In genomic region chr1:41423511-41424191, GRCh38 we compare ENCODE assay signal across 12 cellular contexts.
DNase-seq lines count a peak whose midpoint lies in the region; ATAC-seq and TF ChIP-seq lines count a peak whose summit lies in the region.
"Had no signal": no experiment of that assay in that cellular context is flagged by ENCODE, and none has a peak within 500 bp of the region (broad histone marks: within the 10 kb centered on the region; RNA-seq: fewer than 3 reads in every experiment).

No MANE protein-coding gene starts in this region.

- peak in 1 of 3 donors; percentile 35 for TF ChIP-seq CTCF in breast epithelium (IDR thresholded peaks at IDR 0.05)
- TF ChIP-seq CTCF in MCF 10A (IDR thresholded peaks at IDR 0.05; ENCODE audit: unreplicated experiment), result no peak
- TF ChIP-seq CTCF in mammary epithelial cell (conservative IDR thresholded peaks at IDR 0.05 in 1 of 2, IDR thresholded peaks at IDR 0.05 in 1 of 2; ENCODE audit: extremely low read depth in 1 of 2, insufficient read depth in 1 of 2, low read depth in 1 of 2, low read length in 2 of 2), result peak in 1 of 2 donors; percentile 37
- TF ChIP-seq CTCF in left lung (IDR thresholded peaks at IDR 0.05), result no peak
- TF ChIP-seq CTCF in upper lobe of right lung (IDR thresholded peaks at IDR 0.05), result peak; percentile 18

- H3K9me3 ChIP-seq in breast epithelium, result no peaks in the 10 kb centered on the region
- no peaks in the 10 kb centered on the region for H3K9me3 ChIP-seq in mammary epithelial cell (replicated peaks; ENCODE audit: insufficient read depth, low read length)
- no peaks in the 10 kb centered on the region for H3K9me3 ChIP-seq in left lung
- H3K9me3 ChIP-seq in upper lobe of right lung, result no peaks in the 10 kb centered on the region

- BruUV-seq in MCF 10A (replicated peaks; lab: Mats Ljungman, UMichigan) (no TSS peak), mammary epithelial cell (replicated peaks; lab: Mats Ljungman, UMichigan) (no TSS peak)

- H3K36me3 ChIP-seq in breast epithelium (no peaks in the 10 kb centered on the region), mammary epithelial cell (ENCODE audit: insufficient read depth, low read length) (no peaks in the 10 kb centered on the region), left lung (no peaks in the 10 kb centered on the region), upper lobe of right lung (no peaks in the 10 kb centered on the region)

- WGBS in mammary epithelial cell (ENCODE audit: low coverage, missing lambda C conversion rate), result 31% methylated on average over 13 of the region's 38 CpGs

- H3K4me3 ChIP-seq in breast epithelium (peak overlapping the region; percentile 9 to 26 (median 14)), mammary epithelial cell (replicated peaks in 1 of 3; ENCODE audit: insufficient read depth in 1 of 3, low read depth in 2 of 3, low read length in 3 of 3) (no peak overlapping the region), left lung (no peak overlapping the region), upper lobe of right lung (no peak overlapping the region)

- TF ChIP-seq POLR2A in breast epithelium (IDR thresholded peaks at IDR 0.05), result no peak

- H3K9me3 Mint-ChIP-seq in MCF 10A (ENCODE audit: unreplicated experiment), result no peaks in the 10 kb centered on the region
- H3K9me3 Mint-ChIP-seq: memory B cell had no signal

- H3K4me1 Mint-ChIP-seq in MCF 10A (ENCODE audit: insufficient read depth, unreplicated experiment), result peaks cover 10% of the 10 kb centered on the region
- H3K4me1 Mint-ChIP-seq: activated CD4-positive, alpha-beta T cell treated with anti-CD3 and anti-CD28 coated beads for 36 hours; memory B cell had no signal

- no peaks in the 10 kb centered on the region for H3K27me3 Mint-ChIP-seq in MCF 10A (ENCODE audit: insufficient read depth, unreplicated experiment)

- no peak overlapping the region for H3K4me3 Mint-ChIP-seq in MCF 10A (ENCODE audit: unreplicated experiment)
- H3K4me3 Mint-ChIP-seq: activated CD4-positive, alpha-beta T cell treated with anti-CD3 and anti-CD28 coated beads for 36 hours; memory B cell had no signal

- no peaks in the 10 kb centered on the region for H3K36me3 Mint-ChIP-seq in MCF 10A (ENCODE audit: insufficient read depth, unreplicated experiment)
- H3K36me3 Mint-ChIP-seq: memory B cell had no signal

- H2AFZ ChIP-seq in mammary epithelial cell (ENCODE audit: low read depth, low read length), result peak overlapping the region; percentile 40

- intact Hi-C loops in breast epithelium (cut with DNase I; ENCODE audit: low total_unique reads), result no loop called here
- intact Hi-C loops in MCF 10A (cut with micrococcal nuclease), result no loop called here
- intact Hi-C loops in mammary epithelial cell (cut with micrococcal nuclease), result no loop called here
- intact Hi-C loops in left lung (cut with DNase I), result no loop called here
- intact Hi-C loops in upper lobe of right lung (cut with DNase I), result no loop called here

- peak overlapping the region in 1 of 2 donors; percentile 23 for H3K27ac ChIP-seq in breast epithelium
- no peak overlapping the region for H3K27ac ChIP-seq in mammary epithelial cell (ENCODE audit: insufficient read depth, low read depth, low read length)
- no peak overlapping the region for H3K27ac ChIP-seq in left lung
- no peak overlapping the region for H3K27ac ChIP-seq in upper lobe of right lung

- POLR2A ChIA-PET in MCF 10A (lab: Yijun Ruan, JAX), result interaction anchor here (0.7 to 0.8 kb wide), 2 partner anchors 141 to 901 kb away, joined by 3 read pairs; no protein-coding TSS in a partner anchor

- H3K27me3 ChIP-seq in breast epithelium (no peaks in the 10 kb centered on the region), mammary epithelial cell (ENCODE audit: insufficient read depth, low read length) (no peaks in the 10 kb centered on the region), left lung (no peaks in the 10 kb centered on the region), upper lobe of right lung (no peaks in the 10 kb centered on the region)

- dilution Hi-C loops in mammary epithelial cell (cut with HindIII; ENCODE audit: low sequenced_read_pairs), result loop anchor here (25.0 kb wide), 1 partner anchor 136 kb away; no protein-coding TSS in a partner anchor

- H3K9ac ChIP-seq in mammary epithelial cell (ENCODE audit: insufficient read depth, low read length), result no peak overlapping the region

- CTCF ChIA-PET in MCF 10A (lab: Yijun Ruan, JAX), result interaction anchor here (0.5 to 1.2 kb wide), 8 partner anchors 10 to 1648 kb away, joined by 3 to 5 read pairs (median 3); no protein-coding TSS in a partner anchor
- CTCF ChIA-PET in mammary epithelial cell (lab: Charles Lee; ENCODE audit: low non-redundant PET), result no interaction called here

- peak overlapping the region; percentile 15 for H3K4me2 ChIP-seq in mammary epithelial cell (ENCODE audit: insufficient read depth, low read depth, low read length)

- no peaks in the 10 kb centered on the region for H4K20me1 ChIP-seq in mammary epithelial cell (ENCODE audit: insufficient read depth, low read length)

- no peaks in the 10 kb centered on the region for H3K79me2 ChIP-seq in mammary epithelial cell (ENCODE audit: insufficient read depth, low read length)

- in situ Hi-C loops in mammary epithelial cell (cut with MboI; ENCODE audit: low sequenced_read_pairs in 2 of 2), result loop anchor here in 1 of 2 donors (25.0 kb wide), 1 partner anchor 136 kb away; no protein-coding TSS in a partner anchor

- H3K27ac Mint-ChIP-seq in MCF 10A (ENCODE audit: low read depth, unreplicated experiment), result no peak overlapping the region
- H3K27ac Mint-ChIP-seq: activated CD4-positive, alpha-beta T cell treated with anti-CD3 and anti-CD28 coated beads for 36 hours; memory B cell had no signal

- DNase-seq in breast epithelium (ENCODE audit: low spot score in 2 of 2) (peak in 1 of 2 donors; percentile 33), MCF 10A (ENCODE audit: unreplicated experiment) (no peak), mammary epithelial cell (no peak), left lung (no peak), upper lobe of right lung (peak; percentile 75), NCI-H2171 treated with DMSO at 0.1 percent for 48 hours (lab: John Stamatoyannopoulos, UW) (no peak)
- DNase-seq: activated CD4-positive, alpha-beta T cell treated with anti-CD3 and anti-CD28 coated beads for 36 hours; NCI-H1417; stimulated activated naive CD4-positive, alpha-beta T cell treated with Interleukin-2 at 50 U/mL for 16 hours had no signal

- ATAC-seq in left lung, result peak; percentile 51
- ATAC-seq in upper lobe of right lung, result peak; percentile 59
- no peak for ATAC-seq in HG02938 (IDR thresholded peaks at IDR 0.05; ENCODE audit: unreplicated experiment)
- no peak for ATAC-seq in GM21576 (IDR thresholded peaks at IDR 0.05; ENCODE audit: unreplicated experiment)
- ATAC-seq: activated CD4-positive, alpha-beta T cell treated with anti-CD3 and anti-CD28 coated beads for 36 hours had no signal

- H3K4me1 ChIP-seq in breast epithelium (peaks cover 0 to 6% of the 10 kb centered on the region in 2 donors), mammary epithelial cell (ENCODE audit: insufficient read depth, low read length) (peaks cover 19% of the 10 kb centered on the region), left lung (peaks cover 5 to 10% of the 10 kb centered on the region in 2 donors), upper lobe of right lung (peaks cover 7% of the 10 kb centered on the region)

Comparison
In these comparisons a context has a peak if more than half of its experiments do, and no peak if none do; other contexts are left out.
1. H3K4me3 ChIP-seq: peak in breast epithelium (3 of 3); none in mammary epithelial cell (0 of 3), left lung (0 of 2) and upper lobe of right lung (single experiment).
2. ATAC-seq: peak in left lung (single experiment) and upper lobe of right lung (single experiment); none in HG02938 (single experiment) and GM21576 (single experiment).